Comparison of ENCODE assay signal across 1 cellular context in the genomic region with DNA sequence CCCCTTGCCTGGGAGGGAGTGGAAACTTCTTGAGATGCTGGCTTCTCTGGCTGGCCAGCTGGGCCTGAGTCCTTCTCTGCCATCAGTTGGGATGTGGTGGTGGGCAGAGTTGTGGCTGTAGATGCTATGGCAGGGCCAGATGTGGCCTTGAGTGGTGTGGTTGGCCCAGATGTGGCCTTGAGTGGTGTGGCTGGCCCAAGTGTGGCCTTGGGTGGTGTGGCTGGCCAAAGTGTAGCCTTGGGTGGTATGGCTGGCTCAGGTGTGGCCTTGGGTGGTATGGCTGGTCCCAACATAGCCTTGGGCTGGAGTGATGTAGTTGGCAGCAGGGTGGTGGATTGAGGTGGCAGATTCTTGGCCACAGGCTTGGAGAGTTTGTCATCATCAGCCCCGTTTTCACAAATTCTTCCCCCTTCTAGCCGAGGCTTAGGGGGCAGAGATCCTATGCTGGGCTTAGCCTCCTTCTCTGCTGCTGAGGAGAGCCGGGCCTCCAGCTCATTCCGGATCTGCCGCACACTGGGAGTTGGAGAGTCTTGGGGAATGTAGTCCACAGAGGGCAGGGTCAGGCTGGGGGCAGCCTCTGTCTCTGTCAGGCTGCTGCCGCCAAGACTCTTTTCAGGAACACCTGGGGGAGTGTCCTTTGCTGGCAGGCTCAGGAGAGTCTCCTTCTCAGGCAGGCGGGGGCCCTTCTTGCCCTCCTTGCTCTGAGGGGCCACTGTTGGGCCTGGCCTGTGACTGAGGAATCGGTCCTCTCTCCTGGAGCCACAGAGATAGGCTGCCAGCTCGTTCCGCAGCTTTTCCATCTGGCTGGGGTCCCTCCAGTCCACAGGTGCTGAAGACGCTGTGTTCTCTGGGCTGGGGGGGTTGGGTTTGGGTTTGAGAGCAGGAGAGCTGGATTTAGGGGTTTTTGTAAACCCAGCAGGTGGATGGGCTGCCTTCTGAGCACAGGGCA.
TF ChIP-seq lines count a peak whose summit lies in the region.

No MANE protein-coding gene starts in this region.

TF ChIP-seq in H1, 55 proteins besides CTCF, POLR2A, EP300 and RAD21:
- TF ChIP-seq CBX8 (IDR thresholded peaks at IDR 0.05; ENCODE audit: borderline replicate concordance, low read depth, low read length): no peak
- TF ChIP-seq EGR1 (IDR thresholded peaks at IDR 0.05; ENCODE audit: borderline replicate concordance, low read depth, low read length): 0 out of 2 replicates have a peak, but pooled peaks have one; percentile 19
